In the genomic region with DNA sequence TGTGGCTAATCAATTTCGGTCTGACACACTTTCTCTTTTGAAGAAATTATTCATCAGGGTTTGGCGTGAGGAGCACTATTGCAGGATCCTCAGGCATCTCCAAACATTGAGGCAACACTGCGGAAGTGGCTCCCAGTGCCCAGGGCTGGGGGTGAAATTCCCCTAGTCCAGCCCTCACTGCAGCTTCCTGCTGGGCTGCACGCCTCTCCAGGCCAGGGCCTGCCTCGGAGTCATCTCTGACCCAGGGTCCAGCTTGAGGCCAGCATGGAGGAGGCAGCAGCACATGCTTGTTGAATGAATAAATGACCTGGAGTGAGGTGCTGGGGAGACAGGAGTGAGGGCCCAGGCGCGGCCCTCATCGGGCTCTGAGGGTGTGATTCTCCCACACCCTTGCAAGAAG, we compare ENCODE assay signal across 17 cellular contexts. TPM values are rescaled to one million over a fixed set of nuclear protein-coding genes. Genes with fewer than 3 reads are reported as not detected.
A peak's percentile ranks its signal among the peaks of the same experiment; 100 is the strongest.
DNase-seq lines count a peak whose midpoint lies in the region; ATAC-seq and TF ChIP-seq lines count a peak whose summit lies in the region.
"Had no signal": no experiment of that assay in that cellular context is flagged by ENCODE, and none has a peak within 500 bp of the region (broad histone marks: within the 10 kb centered on the region; RNA-seq: fewer than 3 reads in every experiment).

No MANE protein-coding gene starts in this region.

- 64 to 76% methylated on average over 8 of the region's 8 CpGs for WGBS in body of pancreas, 2 donors
- 57% methylated on average over 8 of the region's 8 CpGs for WGBS in liver

- TF ChIP-seq CTCF in body of pancreas (IDR thresholded peaks at IDR 0.05) (no peak), liver (IDR thresholded peaks at IDR 0.05; ENCODE audit: low read depth, low read length, missing input control) (no peak), HFFc6 (IDR thresholded peaks at IDR 0.05) (no peak)

- peak overlapping the region in 1 of 2 donors; percentile 35 for H3K9ac ChIP-seq in liver (ENCODE audit: low read depth in 1 of 2, low read length in 2 of 2)
- H3K9ac ChIP-seq: BLaER1 had no signal

- H3K9me3 ChIP-seq in body of pancreas, result no peaks in the 10 kb centered on the region
- H3K9me3 ChIP-seq in liver (ENCODE audit: control insufficient read depth in 4 of 4, low read length in 3 of 4), result no peaks in the 10 kb centered on the region

- H3K4me1 Mint-ChIP-seq in HFFc6 (ENCODE audit: low read depth), result no peaks in the 10 kb centered on the region

- H3K4me3 ChIP-seq in body of pancreas (no peak overlapping the region), liver (ENCODE audit: low read depth in 1 of 3, low read length in 3 of 3) (no peak overlapping the region)
- H3K4me3 ChIP-seq: BLaER1 had no signal

- H3K9me3 Mint-ChIP-seq in HFFc6, result peaks cover 8% of the 10 kb centered on the region; the same call in 1 of the 2 replicates
- H3K9me3 Mint-ChIP-seq: CD4-positive, alpha-beta T cell had no signal

- intact Hi-C loops in body of pancreas (cut with DNase I), result no loop called here

- H3K4me1 ChIP-seq in body of pancreas (peaks cover 89% of the 10 kb centered on the region), liver (ENCODE audit: control insufficient read depth in 4 of 4, insufficient read depth in 4 of 4, low read length in 3 of 4) (peaks cover 30 to 60% (median 52%) of the 10 kb centered on the region in 4 donors)

- TF ChIP-seq POLR2A in body of pancreas (IDR thresholded peaks at IDR 0.05), result no peak

- H3K27ac ChIP-seq in body of pancreas (peak overlapping the region; percentile 86 to 92 (median 90)), liver (ENCODE audit: low read depth in 1 of 2, low read length in 2 of 2) (peak overlapping the region; percentile 78 to 80)
- H3K27ac ChIP-seq: BLaER1 had no signal

- peaks cover 9% of the 10 kb centered on the region for H3K27me3 Mint-ChIP-seq in HFFc6 (ENCODE audit: insufficient read depth)
- H3K27me3 Mint-ChIP-seq: CD4-positive, alpha-beta T cell had no signal

- peaks cover 6% of the 10 kb centered on the region for H3K36me3 Mint-ChIP-seq in HFFc6 (ENCODE audit: low read depth)

- no peak for TF ChIP-seq RAD21 in liver (IDR thresholded peaks at IDR 0.05)

- ATAC-seq in body of pancreas, result peak; percentile 8

- H3K27me3 ChIP-seq in body of pancreas (no peaks in the 10 kb centered on the region), liver (ENCODE audit: control insufficient read depth in 4 of 4, insufficient read depth in 4 of 4, low read length in 3 of 4) (no peaks in the 10 kb centered on the region)
- H3K27me3 ChIP-seq: BLaER1 had no signal

- H3K36me3 ChIP-seq in body of pancreas (replicated peaks in 1 of 2; ENCODE audit: insufficient read depth in 1 of 2, low read depth in 2 of 2) (no peaks in the 10 kb centered on the region), liver (ENCODE audit: control insufficient read depth in 4 of 4, insufficient read depth in 3 of 4, low read depth in 1 of 4, low read length in 3 of 4) (no peaks in the 10 kb centered on the region)
- H3K36me3 ChIP-seq: BLaER1 had no signal

- DNase-seq in D341Med (ENCODE audit: low spot score) (peak; percentile 11), body of pancreas (no peak), SHP77 (lab: John Stamatoyannopoulos, UW) (no peak), NCI-H187 treated with DMSO at 0.1 percent for 48 hours (lab: John Stamatoyannopoulos, UW) (no peak), HFFc6 (no peak)
- DNase-seq: Calu3; CD4-positive, alpha-beta T cell; DMS153; DMS79 treated with DMSO at 0.1 percent for 48 hours; EL; GOT3; HCEC 1CT; IMR-90; KG1 had no signal

- H3K27ac Mint-ChIP-seq in HFFc6, result no peak overlapping the region
- H3K27ac Mint-ChIP-seq: CD4-positive, alpha-beta T cell had no signal

- no peak overlapping the region for H3K4me3 Mint-ChIP-seq in HFFc6
- H3K4me3 Mint-ChIP-seq: CD4-positive, alpha-beta T cell had no signal

TF ChIP-seq in liver, 16 proteins besides CTCF, POLR2A, EP300 and RAD21:
- no peak for TF ChIP-seq HNF4G (IDR thresholded peaks at IDR 0.05)
- peak; percentile 43 to 72 for TF ChIP-seq HNF4A (conservative IDR thresholded peaks at IDR 0.05)
- TF ChIP-seq, protein P1, sequence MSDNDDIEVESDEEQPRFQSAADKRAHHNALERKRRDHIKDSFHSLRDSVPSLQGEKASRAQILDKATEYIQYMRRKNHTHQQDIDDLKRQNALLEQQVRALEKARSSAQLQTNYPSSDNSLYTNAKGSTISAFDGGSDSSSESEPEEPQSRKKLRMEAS (IDR thresholded peaks at IDR 0.05), result peak; percentile 98
- TF ChIP-seq, protein P2, sequence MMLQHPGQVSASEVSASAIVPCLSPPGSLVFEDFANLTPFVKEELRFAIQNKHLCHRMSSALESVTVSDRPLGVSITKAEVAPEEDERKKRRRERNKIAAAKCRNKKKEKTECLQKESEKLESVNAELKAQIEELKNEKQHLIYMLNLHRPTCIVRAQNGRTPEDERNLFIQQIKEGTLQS (IDR thresholded peaks at IDR 0.05), result no peak
- TF ChIP-seq TAF1 (conservative IDR thresholded peaks at IDR 0.05), result no peak
- TF ChIP-seq NR2F2 (IDR thresholded peaks at IDR 0.05), result no peak
- TF ChIP-seq YY1 (IDR thresholded peaks at IDR 0.05), result no peak
- TF ChIP-seq, protein P3, sequence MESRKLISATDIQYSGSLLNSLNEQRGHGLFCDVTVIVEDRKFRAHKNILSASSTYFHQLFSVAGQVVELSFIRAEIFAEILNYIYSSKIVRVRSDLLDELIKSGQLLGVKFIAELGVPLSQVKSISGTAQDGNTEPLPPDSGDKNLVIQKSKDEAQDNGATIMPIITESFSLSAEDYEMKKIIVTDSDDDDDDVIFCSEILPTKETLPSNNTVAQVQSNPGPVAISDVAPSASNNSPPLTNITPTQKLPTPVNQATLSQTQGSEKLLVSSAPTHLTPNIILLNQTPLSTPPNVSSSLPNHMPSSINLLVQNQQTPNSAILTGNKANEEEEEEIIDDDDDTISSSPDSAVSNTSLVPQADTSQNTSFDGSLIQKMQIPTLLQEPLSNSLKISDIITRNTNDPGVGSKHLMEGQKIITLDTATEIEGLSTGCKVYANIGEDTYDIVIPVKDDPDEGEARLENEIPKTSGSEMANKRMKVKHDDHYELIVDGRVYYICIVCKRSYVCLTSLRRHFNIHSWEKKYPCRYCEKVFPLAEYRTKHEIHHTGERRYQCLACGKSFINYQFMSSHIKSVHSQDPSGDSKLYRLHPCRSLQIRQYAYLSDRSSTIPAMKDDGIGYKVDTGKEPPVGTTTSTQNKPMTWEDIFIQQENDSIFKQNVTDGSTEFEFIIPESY (IDR thresholded peaks at IDR 0.05), result no peak
- TF ChIP-seq, protein P4, sequence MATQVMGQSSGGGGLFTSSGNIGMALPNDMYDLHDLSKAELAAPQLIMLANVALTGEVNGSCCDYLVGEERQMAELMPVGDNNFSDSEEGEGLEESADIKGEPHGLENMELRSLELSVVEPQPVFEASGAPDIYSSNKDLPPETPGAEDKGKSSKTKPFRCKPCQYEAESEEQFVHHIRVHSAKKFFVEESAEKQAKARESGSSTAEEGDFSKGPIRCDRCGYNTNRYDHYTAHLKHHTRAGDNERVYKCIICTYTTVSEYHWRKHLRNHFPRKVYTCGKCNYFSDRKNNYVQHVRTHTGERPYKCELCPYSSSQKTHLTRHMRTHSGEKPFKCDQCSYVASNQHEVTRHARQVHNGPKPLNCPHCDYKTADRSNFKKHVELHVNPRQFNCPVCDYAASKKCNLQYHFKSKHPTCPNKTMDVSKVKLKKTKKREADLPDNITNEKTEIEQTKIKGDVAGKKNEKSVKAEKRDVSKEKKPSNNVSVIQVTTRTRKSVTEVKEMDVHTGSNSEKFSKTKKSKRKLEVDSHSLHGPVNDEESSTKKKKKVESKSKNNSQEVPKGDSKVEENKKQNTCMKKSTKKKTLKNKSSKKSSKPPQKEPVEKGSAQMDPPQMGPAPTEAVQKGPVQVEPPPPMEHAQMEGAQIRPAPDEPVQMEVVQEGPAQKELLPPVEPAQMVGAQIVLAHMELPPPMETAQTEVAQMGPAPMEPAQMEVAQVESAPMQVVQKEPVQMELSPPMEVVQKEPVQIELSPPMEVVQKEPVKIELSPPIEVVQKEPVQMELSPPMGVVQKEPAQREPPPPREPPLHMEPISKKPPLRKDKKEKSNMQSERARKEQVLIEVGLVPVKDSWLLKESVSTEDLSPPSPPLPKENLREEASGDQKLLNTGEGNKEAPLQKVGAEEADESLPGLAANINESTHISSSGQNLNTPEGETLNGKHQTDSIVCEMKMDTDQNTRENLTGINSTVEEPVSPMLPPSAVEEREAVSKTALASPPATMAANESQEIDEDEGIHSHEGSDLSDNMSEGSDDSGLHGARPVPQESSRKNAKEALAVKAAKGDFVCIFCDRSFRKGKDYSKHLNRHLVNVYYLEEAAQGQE (IDR thresholded peaks at IDR 0.05), result no peak
- TF ChIP-seq FOXA1 (IDR thresholded peaks at IDR 0.05), result no peak
- peak in 1 of 2 donors; percentile 39 for TF ChIP-seq GABPA (IDR thresholded peaks at IDR 0.05 in 1 of 2, conservative IDR thresholded peaks at IDR 0.05 in 1 of 2)
- peak in 1 of 2 donors; percentile 85 for TF ChIP-seq EGR1 (IDR thresholded peaks at IDR 0.05; ENCODE audit: low read depth in 2 of 2)
- no peak for TF ChIP-seq FOXA2 (IDR thresholded peaks at IDR 0.05)
- TF ChIP-seq JUND (IDR thresholded peaks at IDR 0.05), result peak in 1 of 2 donors; percentile 46
- peak in 1 of 2 donors; percentile 66 for TF ChIP-seq RXRA (IDR thresholded peaks at IDR 0.05)
- TF ChIP-seq SP1 (IDR thresholded peaks at IDR 0.05), result no peak

RNA-seq across cellular contexts. Expression of a gene that starts 36.0 kb away (rescaled TPM):
- total RNA-seq in body of pancreas (1 to 10 TPM; 2.0 to 4.7 TPM), liver (1 to 10 TPM in 1 of 2 donors, under 1 TPM in 1; 0.56 to 1.0 TPM)
- under 1 TPM; 0.12 to 0.36 TPM for polyA plus RNA-seq in liver
- not detected for total RNA-seq in HFFc6 (2021; fragmentation: NEBNext Ultra II Directional; extraction: Animal tissue kit (Norgen Biotek cat#: 25700))
- total RNA-seq: A673, Calu3 had no signal

RNA-seq across cellular contexts. Expression of a gene that starts 44.9 kb away (rescaled TPM):
- 10 to 100 TPM; 12.5 to 36.3 TPM for total RNA-seq in body of pancreas
- 10 to 100 TPM in 1 of 2 donors, 1 to 10 TPM in 1; 3.2 to 15.1 TPM for total RNA-seq in liver
- 1 to 10 TPM; 4.1 to 6.1 TPM for polyA plus RNA-seq in liver
- total RNA-seq in HFFc6 (2021; fragmentation: NEBNext Ultra II Directional; extraction: Animal tissue kit (Norgen Biotek cat#: 25700)), result 1 to 10 TPM; 5.1 to 6.2 (median 5.5) TPM

RNA-seq across cellular contexts. Expression of a gene that starts 50.1 kb away (rescaled TPM):
- not detected for total RNA-seq in body of pancreas
- under 1 TPM; 0.09 to 0.17 TPM for total RNA-seq in liver
- under 1 TPM; 0.21 to 0.64 TPM for polyA plus RNA-seq in liver
- not detected for total RNA-seq in HFFc6 (2021; fragmentation: NEBNext Ultra II Directional; extraction: Animal tissue kit (Norgen Biotek cat#: 25700))
- total RNA-seq: A673; Calu3; CD4-positive, alpha-beta T cell; IMR-90 had no signal
- polyA plus RNA-seq: IMR-90 had no signal
